In the genomic region with DNA sequence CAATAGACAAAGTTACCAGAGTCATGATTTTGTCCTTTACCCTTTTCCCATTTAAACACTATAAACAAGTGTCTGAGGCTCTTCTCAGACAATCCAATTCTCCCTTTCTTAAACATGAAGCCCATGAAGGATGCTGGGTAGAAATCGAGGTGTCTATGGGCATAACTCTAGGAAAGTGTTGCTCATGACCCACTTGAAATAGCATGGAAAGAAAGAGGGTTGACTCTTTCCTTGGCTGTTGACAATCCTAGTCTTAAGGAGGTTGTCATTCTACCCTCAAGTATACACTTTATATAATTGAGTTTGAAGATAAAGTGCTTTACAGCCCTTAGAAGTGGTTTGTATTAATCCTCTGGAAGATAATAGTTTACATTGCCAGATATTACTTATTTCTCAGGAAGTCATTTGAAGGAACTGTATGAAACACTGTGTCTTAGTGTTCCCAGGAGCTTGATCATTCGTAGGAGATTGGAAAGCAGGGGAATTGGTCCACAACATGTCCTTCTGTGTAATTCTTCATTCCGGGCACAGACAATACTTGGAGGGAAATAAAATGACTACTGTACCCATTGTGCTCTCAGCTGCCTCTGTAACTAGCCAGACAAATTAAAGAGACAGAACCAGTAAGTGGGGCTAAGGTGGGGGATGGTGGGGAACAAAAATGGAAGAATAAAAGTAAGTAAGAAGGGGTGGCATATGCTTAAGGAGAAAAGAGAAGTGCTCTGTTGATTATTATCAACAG, we compare ENCODE assay signal across 26 cellular contexts.
DNase-seq lines count a peak whose midpoint lies in the region; ATAC-seq, FAIRE-seq and TF ChIP-seq lines count a peak whose summit lies in the region.
"Had no signal": no experiment of that assay in that cellular context is flagged by ENCODE, and none has a peak within 500 bp of the region (broad histone marks: within the 10 kb centered on the region; RNA-seq: fewer than 3 reads in every experiment).

No MANE protein-coding gene starts in this region.

- H3K36me3 ChIP-seq in left lung = no peaks in the 10 kb centered on the region

- TF ChIP-seq CTCF in left lung (IDR thresholded peaks at IDR 0.05) (no peak), D721Med (IDR thresholded peaks at IDR 0.05; ENCODE audit: insufficient read depth, missing control alignments) (no peak)

- DNase-seq in Ammon's horn (ENCODE audit: low spot score) (peak; percentile 63), left lung (no peak), putamen (ENCODE audit: low spot score) (peak; percentile 82), NCI-H345 treated with DMSO at 0.1 percent for 48 hours (lab: John Stamatoyannopoulos, UW; ENCODE audit: unreplicated experiment) (no peak), D721Med (ENCODE audit: insufficient read length, low spot score) (no peak)
- DNase-seq: ACHN; CD4-positive, CD25-positive, alpha-beta regulatory T cell; Kasumi-1; MV-4-11; NCI-H1105; NCI-H1436 treated with DMSO at 0.1 percent for 48 hours; NCI-H187 treated with DMSO at 0.1 percent for 48 hours; NCI-H446 treated with DMSO at 0.1 percent for 48 hours; NCI-H526; NK-92 treated with Interleukin-12 subunit alpha and Interleukin-12 subunit beta, amount 100 ng/mL, for 24 hours; PC-3 had no signal

- peaks cover 0 to 3% of the 10 kb centered on the region in 2 donors for H3K27me3 ChIP-seq in left lung

- no peak for FAIRE-seq in D721Med (lab: Jason Lieb, UNC)
- FAIRE-seq: G401.6, GM12878, H1, K562 had no signal

- intact Hi-C loops in left lung (cut with DNase I) = no loop called here

- H3K27ac ChIP-seq in angular gyrus (ENCODE audit: low read depth, low read length) (peak overlapping the region; percentile 19), left lung (no peak overlapping the region)
- H3K27ac ChIP-seq: 22Rv1 had no signal

- no peaks in the 10 kb centered on the region for H3K4me1 ChIP-seq in left lung

- no peaks in the 10 kb centered on the region for H3K9me3 ChIP-seq in left lung

- no peak overlapping the region for H3K4me3 ChIP-seq in left lung
- H3K4me3 ChIP-seq: GM12878, K562 had no signal

- ATAC-seq in left lung (peak; percentile 72), HG02623 (IDR thresholded peaks at IDR 0.05; ENCODE audit: unreplicated experiment) (no peak), GM18907 (IDR thresholded peaks at IDR 0.05; ENCODE audit: unreplicated experiment) (no peak)
- ATAC-seq: GM12878, HCT116, K562, PC-3, SK-N-SH treated with all-trans-retinoic acid at 6 μM for 48 hours had no signal

Comparison
In these comparisons a context has a peak if more than half of its experiments do, and no peak if none do; other contexts are left out.
1. DNase-seq: peak in Ammon's horn (single experiment) and putamen (single experiment); none in left lung (0 of 2), NCI-H345 treated with DMSO at 0.1 percent for 48 hours (single experiment) and D721Med (single experiment).